In the genomic region with DNA sequence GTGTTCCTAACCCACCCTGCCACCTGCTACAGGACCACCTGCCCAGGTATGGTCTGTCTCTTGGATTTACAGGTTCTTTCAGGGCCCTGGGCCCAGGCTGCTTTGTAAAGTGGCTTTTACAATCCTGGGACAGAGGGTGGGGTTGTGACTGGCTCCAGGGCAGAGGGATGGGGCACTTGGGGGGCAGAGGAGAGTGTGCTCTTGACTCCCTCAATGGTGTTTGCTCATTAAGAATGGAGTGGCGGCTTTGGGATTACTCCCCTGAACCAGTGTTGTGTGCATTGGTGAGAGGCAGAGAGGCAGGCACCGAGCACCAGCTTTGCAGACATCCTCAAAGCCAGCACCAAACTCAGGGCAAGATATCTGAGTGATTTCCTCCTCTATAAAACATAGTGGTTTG, we compare ENCODE assay signal across 19 cellular contexts. TPM values are rescaled to one million over a fixed set of nuclear protein-coding genes. Genes with fewer than 3 reads are reported as not detected.
"Had no signal": no experiment of that assay in that cellular context is flagged by ENCODE, and none has a peak within 500 bp of the region (broad histone marks: within the 10 kb centered on the region; RNA-seq: fewer than 3 reads in every experiment).

No MANE protein-coding gene starts in this region.

- H3K4me1 ChIP-seq: thyroid gland had no signal

- H3K4me3 Mint-ChIP-seq: dendritic cell treated with granulocyte-macrophage colony-stimulating factor and Interleukin-4, amounts not matched to agents 40 ng/mL and 50 ng/mL, for 4 days; effector memory CD8-positive, alpha-beta T cell; immature natural killer cell; naive thymus-derived CD8-positive, alpha-beta T cell; stimulated activated effector memory CD8-positive, alpha-beta T cell treated with anti-CD3 and anti-CD28 coated beads, Interleukin-12 subunit alpha, Interleukin-12 subunit beta, amount 100 ng/mL, for 72 hours had no signal

- H3K27me3 ChIP-seq: esophagus squamous epithelium, suprapubic skin, thyroid gland had no signal

- H3K9me3 Mint-ChIP-seq: dendritic cell treated with granulocyte-macrophage colony-stimulating factor and Interleukin-4, amounts not matched to agents 40 ng/mL and 50 ng/mL, for 4 days; effector memory CD8-positive, alpha-beta T cell; immature natural killer cell; naive thymus-derived CD8-positive, alpha-beta T cell; stimulated activated effector memory CD8-positive, alpha-beta T cell treated with anti-CD3 and anti-CD28 coated beads, Interleukin-12 subunit alpha, Interleukin-12 subunit beta, amount 100 ng/mL, for 72 hours had no signal

- H3K4me1 Mint-ChIP-seq: immature natural killer cell; naive thymus-derived CD8-positive, alpha-beta T cell had no signal

- H3K27ac Mint-ChIP-seq: dendritic cell treated with granulocyte-macrophage colony-stimulating factor and Interleukin-4, amounts not matched to agents 40 ng/mL and 50 ng/mL, for 4 days; effector memory CD8-positive, alpha-beta T cell; immature natural killer cell; stimulated activated effector memory CD8-positive, alpha-beta T cell treated with anti-CD3 and anti-CD28 coated beads, Interleukin-12 subunit alpha, Interleukin-12 subunit beta, amount 100 ng/mL, for 72 hours had no signal

- H3K27me3 Mint-ChIP-seq: dendritic cell treated with granulocyte-macrophage colony-stimulating factor and Interleukin-4, amounts not matched to agents 40 ng/mL and 50 ng/mL, for 4 days had no signal

- ATAC-seq: effector memory CD8-positive, alpha-beta T cell; left colon; mucosa of descending colon; naive thymus-derived CD8-positive, alpha-beta T cell; right cardiac atrium; stimulated activated effector memory CD8-positive, alpha-beta T cell treated with anti-CD3 and anti-CD28 coated beads, Interleukin-12 subunit alpha, Interleukin-12 subunit beta, amount 100 ng/mL, for 72 hours; stimulated activated naive CD8-positive, alpha-beta T cell treated with anti-CD3 and anti-CD28 coated beads, Interleukin-15, Interleukin-2, amounts not matched to agents 100 U/mL and 50 U/mL, for 24 hours had no signal

- DNase-seq: effector memory CD8-positive, alpha-beta T cell; esophagus squamous epithelium; foreskin fibroblast; immature natural killer cell; left colon; mammary epithelial cell; mucosa of descending colon; naive thymus-derived CD8-positive, alpha-beta T cell; stimulated activated CD4-positive, alpha-beta T cell treated with anti-CD3 and anti-CD28 coated beads, Interleukin-4, amount 100 ng/mL, for 1 hour; stimulated activated CD8-positive, alpha-beta memory T cell treated with anti-CD3 and anti-CD28 coated beads, Interleukin-4, amount 100 ng/mL, for 48 hours; stimulated activated naive CD8-positive, alpha-beta T cell treated with anti-CD3 and anti-CD28 coated beads, Interleukin-15, Interleukin-2, amounts not matched to agents 100 U/mL and 50 U/mL, for 24 hours; thyroid gland had no signal

- H3K36me3 Mint-ChIP-seq: immature natural killer cell; naive thymus-derived CD8-positive, alpha-beta T cell; stimulated activated effector memory CD8-positive, alpha-beta T cell treated with anti-CD3 and anti-CD28 coated beads, Interleukin-12 subunit alpha, Interleukin-12 subunit beta, amount 100 ng/mL, for 72 hours had no signal

- H3K27ac ChIP-seq: esophagus squamous epithelium, suprapubic skin, thyroid gland had no signal

RNA-seq across cellular contexts. Expression of a gene that starts 43.5 kb away (rescaled TPM):
- total RNA-seq: naive thymus-derived CD8-positive, alpha-beta T cell; osteocyte; right cardiac atrium had no signal
- polyA plus RNA-seq: immature natural killer cell; liver; naive thymus-derived CD8-positive, alpha-beta T cell; neural cell; right cardiac atrium had no signal
